Comparison of ENCODE assay signal across 13 cellular contexts in genomic region chr6:157245486-157245885, GRCh38.
"Had no signal": no experiment of that assay in that cellular context is flagged by ENCODE, and none has a peak within 500 bp of the region (broad histone marks: within the 10 kb centered on the region; RNA-seq: fewer than 3 reads in every experiment).

No MANE protein-coding gene starts in this region.

- H3K4me3 Mint-ChIP-seq: mesothelial cell of epicardium; stimulated activated memory B cell treated with anti-CD40 and anti-IgM and Interleukin-4, amounts not matched to agents 10 μg/mL and 1 μg/mL and 100 μg/mL, for 72 hours had no signal

- ATAC-seq: activated naive CD4-positive, alpha-beta T cell treated with anti-CD3 and anti-CD28 coated beads, Interleukin-2, amount 50 U/mL, for 72 hours had no signal

- H2AFZ ChIP-seq: hepatocyte had no signal

- H3K27me3 ChIP-seq: hepatocyte, transverse colon had no signal

- H3K79me2 ChIP-seq: hepatocyte had no signal

- DNase-seq: activated CD4-positive, alpha-beta T cell treated with anti-CD3 and anti-CD28 coated beads, Interleukin-2, amount 50 U/mL, for 4 hours; activated CD4-positive, CD25-positive, alpha-beta regulatory T cell treated with anti-CD3 and anti-CD28 coated beads, Interleukin-2, amount 50 U/mL, for 72 hours; activated effector memory CD4-positive, alpha-beta T cell treated with anti-CD3 and anti-CD28 coated beads, Interleukin-2, amount 50 U/mL, for 16 hours; activated T-cell treated with anti-CD3 and anti-CD28 coated beads, Interleukin-2, amount 50 U/mL, for 1 hour; amygdala; effector CD8-positive, alpha-beta T cell; stimulated activated CD4-positive, alpha-beta T cell treated with anti-CD3 and anti-CD28 coated beads, Interleukin-1b, Interleukin-23, amount 100 ng/mL, for 48 hours; transverse colon had no signal

- H3K27ac ChIP-seq: hepatocyte, neutrophil, transverse colon had no signal

- H3K9me3 ChIP-seq: neutrophil, transverse colon had no signal

- H3K4me3 ChIP-seq: hepatocyte, transverse colon had no signal

- H3K4me2 ChIP-seq: hepatocyte had no signal

- H3K36me3 ChIP-seq: neutrophil, transverse colon had no signal

- H3K27ac Mint-ChIP-seq: activated naive CD4-positive, alpha-beta T cell treated with anti-CD3 and anti-CD28 coated beads, Interleukin-2, amount 50 U/mL, for 72 hours; mesothelial cell of epicardium; stimulated activated memory B cell treated with anti-CD40 and anti-IgM and Interleukin-4, amounts not matched to agents 10 μg/mL and 1 μg/mL and 100 μg/mL, for 72 hours had no signal
